Comparison of ENCODE assay signal across 19 cellular contexts in genomic region chrX:44062842-44063241, GRCh38.
A peak's percentile ranks its signal among the peaks of the same experiment; 100 is the strongest.
DNase-seq lines count a peak whose midpoint lies in the region; ATAC-seq and TF ChIP-seq lines count a peak whose summit lies in the region.
"Had no signal": no experiment of that assay in that cellular context is flagged by ENCODE, and none has a peak within 500 bp of the region (broad histone marks: within the 10 kb centered on the region; RNA-seq: fewer than 3 reads in every experiment).

No MANE protein-coding gene starts in this region.

- intact Hi-C loops in adrenal gland (cut with DNase I), result no loop called here
- intact Hi-C loops in uterus (cut with DNase I; ENCODE audit: low total_unique reads), result no loop called here

- no peaks in the 10 kb centered on the region for H3K9me3 ChIP-seq in adrenal gland (replicated peaks in 1 of 3)
- H3K9me3 ChIP-seq in uterus, result no peaks in the 10 kb centered on the region
- H3K9me3 ChIP-seq: Caco-2, thoracic aorta had no signal

- H3K4me3 ChIP-seq in NB4 (ENCODE audit: low read depth, low read length), result no peak overlapping the region
- no peak overlapping the region for H3K4me3 ChIP-seq in adrenal gland
- no peak overlapping the region for H3K4me3 ChIP-seq in uterus
- H3K4me3 ChIP-seq: thoracic aorta had no signal

- H3K27me3 ChIP-seq in adrenal gland (peaks cover 11% of the 10 kb centered on the region), uterus (no peaks in the 10 kb centered on the region)

- TF ChIP-seq CTCF in NB4 (IDR thresholded peaks at IDR 0.05; ENCODE audit: low read depth, low read length) (no peak), adrenal gland (IDR thresholded peaks at IDR 0.05) (no peak), uterus (IDR thresholded peaks at IDR 0.05) (no peak), GM20000 (IDR thresholded peaks at IDR 0.05; ENCODE audit: extremely low read depth, missing control alignments) (no peak)

- ATAC-seq in HG03571 (IDR thresholded peaks at IDR 0.05; ENCODE audit: unreplicated experiment), result no peak
- ATAC-seq: activated T-cell treated with anti-CD3 and anti-CD28 coated beads, Interleukin-2, amount 50 U/mL, for 72 hours; sciatic nerve; stimulated activated effector memory CD8-positive, alpha-beta T cell treated with anti-CD3 and anti-CD28 coated beads, Interleukin-12 subunit alpha, Interleukin-12 subunit beta, amount 100 ng/mL, for 72 hours had no signal

- no peak overlapping the region for H3K27ac ChIP-seq in adrenal gland
- peak overlapping the region; percentile 40 to 61 for H3K27ac ChIP-seq in uterus
- H3K27ac ChIP-seq: thoracic aorta had no signal

- 16 to 44% (median 24%) methylated on average over 3 of the region's 3 CpGs for WGBS in adrenal gland, 4 donors

- TF ChIP-seq POLR2A in NB4 (IDR thresholded peaks at IDR 0.05; ENCODE audit: extremely low read depth, insufficient read length) (no peak), adrenal gland (IDR thresholded peaks at IDR 0.05) (no peak), uterus (IDR thresholded peaks at IDR 0.05) (no peak)

- no peaks in the 10 kb centered on the region for H3K4me1 ChIP-seq in adrenal gland (replicated peaks in 1 of 2)
- H3K4me1 ChIP-seq in uterus, result peaks cover 0 to 3% of the 10 kb centered on the region in 2 donors
- H3K4me1 ChIP-seq: Caco-2 had no signal

- H3K36me3 ChIP-seq in adrenal gland (replicated peaks in 1 of 2), result no peaks in the 10 kb centered on the region
- no peaks in the 10 kb centered on the region for H3K36me3 ChIP-seq in uterus
- H3K36me3 ChIP-seq: thoracic aorta had no signal

- peak; percentile 14 for DNase-seq in HK-2 (ENCODE audit: unreplicated experiment)
- DNase-seq in NB4 (ENCODE audit: low read depth), result peak; percentile 78
- DNase-seq in adrenal gland, result peak in 4 of 7 donors; percentile 29 to 49 (median 32)
- DNase-seq in uterus, result peak in 1 of 2 donors; percentile 29
- no peak for DNase-seq in OCI-M1 (lab: John Stamatoyannopoulos, UW)
- DNase-seq in GM20000 (ENCODE audit: low spot score), result no peak
- DNase-seq: activated CD4-positive, CD25-positive, alpha-beta regulatory T cell; activated T-cell treated with anti-CD3 and anti-CD28 coated beads, Interleukin-2, amount 50 U/mL, for 72 hours; Caco-2; cortex of kidney; HCEC 1CT; hippocampal formation; NCI-H1092; NCI-H2029 treated with DMSO at 0.1 percent for 48 hours; NCI-H446 had no signal

Comparison
In these comparisons a context has a peak if more than half of its experiments do, and no peak if none do; other contexts are left out.
1. DNase-seq: peak in HK-2 (single experiment), NB4 (single experiment) and adrenal gland (4 of 7); none in OCI-M1 (single experiment) and GM20000 (single experiment).
2. H3K27ac ChIP-seq: peak in uterus (2 of 2); none in adrenal gland (0 of 5).